9 cellular contexts compared by ENCODE assay signal in genomic region chr15:81293728-81294500, GRCh38. TPM values are rescaled to one million over a fixed set of nuclear protein-coding genes. Genes with fewer than 3 reads are reported as not detected.
DNase-seq lines count a peak whose midpoint lies in the region; ATAC-seq and TF ChIP-seq lines count a peak whose summit lies in the region.
"Had no signal": no experiment of that assay in that cellular context is flagged by ENCODE, and none has a peak within 500 bp of the region (broad histone marks: within the 10 kb centered on the region; RNA-seq: fewer than 3 reads in every experiment).

No MANE protein-coding gene starts in this region.

- H3K27me3 ChIP-seq in heart right ventricle: no peaks in the 10 kb centered on the region
- no peaks in the 10 kb centered on the region for H3K27me3 ChIP-seq in right cardiac atrium (ENCODE audit: control insufficient read depth, insufficient read depth)
- no peaks in the 10 kb centered on the region for H3K27me3 ChIP-seq in esophagus squamous epithelium
- H3K27me3 ChIP-seq in WERI-Rb-1 (ENCODE audit: insufficient read depth, low read depth, severe bottlenecking): no peaks in the 10 kb centered on the region
- H3K27me3 ChIP-seq: body of pancreas had no signal

- peak overlapping the region in 6 of 10 donors; percentile 19 to 92 (median 40) for H3K27ac ChIP-seq in heart right ventricle
- no peak overlapping the region for H3K27ac ChIP-seq in right cardiac atrium (ENCODE audit: low read length)
- H3K27ac ChIP-seq in esophagus squamous epithelium: peak overlapping the region; percentile 26 to 81 (median 60)
- no peak overlapping the region for H3K27ac ChIP-seq in WERI-Rb-1

- H3K9me3 ChIP-seq in heart right ventricle: no peaks in the 10 kb centered on the region
- H3K9me3 ChIP-seq in right cardiac atrium (ENCODE audit: control insufficient read depth, low read length): no peaks in the 10 kb centered on the region
- H3K9me3 ChIP-seq in esophagus squamous epithelium: no peaks in the 10 kb centered on the region
- H3K9me3 ChIP-seq in WERI-Rb-1 (ENCODE audit: severe bottlenecking): no peaks in the 10 kb centered on the region
- H3K9me3 ChIP-seq: body of pancreas had no signal

- H3K4me1 ChIP-seq in heart right ventricle: peaks cover 6 to 76% (median 32%) of the 10 kb centered on the region in 9 donors
- peaks cover 12% of the 10 kb centered on the region for H3K4me1 ChIP-seq in right cardiac atrium (ENCODE audit: control insufficient read depth, insufficient read depth, low read length)
- H3K4me1 ChIP-seq in esophagus squamous epithelium: peaks cover 0 to 56% (median 23%) of the 10 kb centered on the region in 3 donors
- H3K4me1 ChIP-seq: body of pancreas had no signal

- no peak for DNase-seq in heart right ventricle
- no peak for DNase-seq in right cardiac atrium
- DNase-seq in activated CD4-positive, CD25-positive, alpha-beta regulatory T cell treated with anti-CD3 and anti-CD28 coated beads, Interleukin-2, amount 50 U/mL, for 72 hours: peak; percentile 52
- DNase-seq in esophagus squamous epithelium (lab: John Stamatoyannopoulos, UW): no peak
- DNase-seq in stimulated activated CD8-positive, alpha-beta memory T cell treated with anti-CD3 and anti-CD28 coated beads, Interleukin-2, amount 100 ng/mL, for 48 hours (ENCODE audit: low read depth in 2 of 2): peak; percentile 55 to 60
- DNase-seq in WERI-Rb-1: no peak
- DNase-seq in DMS53 treated with DMSO at 0.1 percent for 48 hours (lab: John Stamatoyannopoulos, UW; ENCODE audit: unreplicated experiment): no peak

- peak overlapping the region in 1 of 10 donors; percentile 34 for H3K4me3 ChIP-seq in heart right ventricle
- no peak overlapping the region for H3K4me3 ChIP-seq in right cardiac atrium (ENCODE audit: low read length)
- peak overlapping the region in 1 of 4 donors; percentile 32 for H3K4me3 ChIP-seq in esophagus squamous epithelium
- H3K4me3 ChIP-seq in WERI-Rb-1 (ENCODE audit: low read depth, low read length): no peak overlapping the region
- H3K4me3 ChIP-seq: body of pancreas had no signal

- ATAC-seq in heart right ventricle (peak in 4 of 8 donors; percentile 25 to 50 (median 38)), right cardiac atrium (no peak), HG03439 (IDR thresholded peaks at IDR 0.05; ENCODE audit: unreplicated experiment) (peak; percentile 59)
- ATAC-seq: body of pancreas had no signal

- H3K36me3 ChIP-seq in heart right ventricle (peaks cover 0 to 24% (median 0%) of the 10 kb centered on the region in 9 donors), esophagus squamous epithelium (peaks cover 0 to 11% (median 0%) of the 10 kb centered on the region in 3 donors), WERI-Rb-1 (no peaks in the 10 kb centered on the region)

- 60 to 63% methylated on average over 9 of the region's 9 CpGs for WGBS in heart right ventricle, 2 donors
- 62% methylated on average over 9 of the region's 9 CpGs for WGBS in right cardiac atrium
- WGBS in esophagus squamous epithelium, 2 donors: 63 to 71% methylated on average over 5 to 9 of the region's 9 CpGs

- no peak for TF ChIP-seq CTCF in heart right ventricle (IDR thresholded peaks at IDR 0.05)
- no peak for TF ChIP-seq CTCF in esophagus squamous epithelium (IDR thresholded peaks at IDR 0.05)
- no peak for TF ChIP-seq CTCF in WERI-Rb-1 (IDR thresholded peaks at IDR 0.05; ENCODE audit: low read depth, low read length)

- intact Hi-C loops in heart right ventricle (cut with DNase I): loop anchor here in 2 of 10 donors (5.0 kb wide), 2 partner anchors 43 to 93 kb away; no protein-coding TSS in a partner anchor
- intact Hi-C loops in right cardiac atrium (cut with DNase I): no loop called here
- intact Hi-C loops in esophagus squamous epithelium (cut with DNase I): no loop called here

- TF ChIP-seq POLR2A in esophagus squamous epithelium (IDR thresholded peaks at IDR 0.05): peak in 1 of 4 donors; percentile 46

RNA-seq across cellular contexts. Expression of gene STARD5, which starts 30.0 kb away (rescaled TPM):
- total RNA-seq in heart right ventricle (1 to 10 TPM in 6 of 10 donors, under 1 TPM in 4; 0.70 to 3.5 (median 1.2) TPM), right cardiac atrium (1 to 10 TPM; 1.7 to 5.3 (median 3.3) TPM), esophagus squamous epithelium (10 to 100 TPM; 14.9 to 21.2 (median 17.5) TPM)
- polyA plus RNA-seq in heart right ventricle (1 to 10 TPM; 2.5 to 4.7 TPM), right cardiac atrium (2.7 TPM)

Comparison
In these comparisons a context has a peak if more than half of its experiments do, and no peak if none do; other contexts are left out.
1. H3K27ac ChIP-seq: peak in heart right ventricle (6 of 10) and esophagus squamous epithelium (4 of 4); none in right cardiac atrium (single experiment) and WERI-Rb-1 (single experiment).
2. DNase-seq: peak in activated CD4-positive, CD25-positive, alpha-beta regulatory T cell treated with anti-CD3 and anti-CD28 coated beads, Interleukin-2, amount 50 U/mL, for 72 hours (single experiment) and stimulated activated CD8-positive, alpha-beta memory T cell treated with anti-CD3 and anti-CD28 coated beads, Interleukin-2, amount 100 ng/mL, for 48 hours (2 of 2); none in heart right ventricle (0 of 2), right cardiac atrium (0 of 3), esophagus squamous epithelium (single experiment), WERI-Rb-1 (single experiment) and DMS53 treated with DMSO at 0.1 percent for 48 hours (single experiment).